In genomic region chr1:17011439-17012307, GRCh38 we compare ENCODE assay signal across 8 cellular contexts. TPM values are rescaled to one million over a fixed set of nuclear protein-coding genes. Genes with fewer than 3 reads are reported as not detected.
DNase-seq lines count a peak whose midpoint lies in the region; ATAC-seq, FAIRE-seq and TF ChIP-seq lines count a peak whose summit lies in the region.

TSS of gene ATP13A2 (minus strand) at chr1:17011928. CDS start at chr1:17011738, 190 bp downstream.

- intact Hi-C loops in kidney (cut with DNase I) = no loop called here

- H3K9me3 ChIP-seq in kidney (ENCODE audit: control insufficient read depth in 1 of 2, low read length in 2 of 2) = no peaks in the 10 kb centered on the region

- H3K36me3 ChIP-seq in kidney (ENCODE audit: control insufficient read depth in 1 of 2, insufficient read depth in 2 of 2, low read length in 2 of 2) = no peaks in the 10 kb centered on the region

- peak; percentile 91 for ATAC-seq in HG03095 (IDR thresholded peaks at IDR 0.05; ENCODE audit: unreplicated experiment)

- peak within 1 kb of the TSS; percentile 67 to 70 for H3K4me3 ChIP-seq in kidney (ENCODE audit: low read length in 2 of 2)

- TF ChIP-seq POLR2A in GM18526 (IDR thresholded peaks at IDR 0.05; ENCODE audit: extremely low read depth, insufficient read length) = peak; percentile 34

- no peak for TF ChIP-seq CTCF in kidney (IDR thresholded peaks at IDR 0.05; ENCODE audit: borderline replicate concordance, extremely low read depth, insufficient read depth)

- H3K4me1 ChIP-seq in kidney (ENCODE audit: control insufficient read depth in 1 of 2, insufficient read depth in 1 of 2, low read depth in 1 of 2, low read length in 2 of 2) = peaks cover 6 to 15% of the 10 kb centered on the region in 2 donors

- H3K9ac ChIP-seq in kidney (ENCODE audit: low read length in 2 of 2) = peak within 1 kb of the TSS; percentile 48 to 67

- FAIRE-seq in kidney (lab: Jason Lieb, UNC) = no peak

- peak; percentile 81 for DNase-seq in 8988T
- DNase-seq in NCI-H2196 treated with DMSO at 0.1 percent for 48 hours (lab: John Stamatoyannopoulos, UW; ENCODE audit: unreplicated experiment) = peak; percentile 71
- peak; percentile 74 for DNase-seq in activated CD4-positive, alpha-beta T cell treated with anti-CD3 and anti-CD28 coated beads for 1 hour
- DNase-seq in cerebellar nuclear complex (lab: John Stamatoyannopoulos, UW) = peak; percentile 63 to 64
- peak; percentile 90 for DNase-seq in kidney
- peak; percentile 89 for DNase-seq in stimulated activated CD4-positive, alpha-beta T cell treated with anti-CD3 and anti-CD28 coated beads, Interleukin-15, amount 100 ng/mL, for 24 hours

- H3K27ac ChIP-seq in kidney (ENCODE audit: low read depth in 2 of 2, low read length in 2 of 2) = peak within 1 kb of the TSS in 1 of 2 donors; percentile 28

RNA-seq across cellular contexts. Expression of gene ATP13A2, which starts in this region (rescaled TPM):
- total RNA-seq in kidney = 38.6 TPM
- polyA plus RNA-seq in kidney (ENCODE audit: insufficient read depth, low read depth, low replicate concordance) = 23.8 TPM
